ENCODE assay signal across 24 cellular contexts in the genomic region with DNA sequence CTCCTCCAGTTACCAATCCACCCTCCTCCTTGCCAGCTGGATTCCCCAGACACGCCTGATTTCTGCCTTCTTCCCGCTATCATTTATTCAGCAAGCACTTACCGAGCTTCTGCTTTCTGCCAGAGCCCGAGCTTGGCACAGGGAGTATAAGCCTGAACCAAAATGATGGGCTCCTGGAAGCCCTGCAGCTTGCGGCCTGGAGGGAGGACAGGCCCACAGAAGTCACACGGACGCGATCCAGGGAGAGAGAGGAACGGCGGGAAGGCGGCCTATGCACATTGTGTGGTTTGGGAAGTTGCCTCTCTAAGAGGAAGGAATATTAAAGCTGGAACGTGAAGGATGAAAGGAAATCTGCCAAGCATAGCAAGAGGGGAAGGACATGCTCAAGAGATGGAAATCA.
DNase-seq lines count a peak whose midpoint lies in the region; ATAC-seq, FAIRE-seq and TF ChIP-seq lines count a peak whose summit lies in the region.
"Had no signal": no experiment of that assay in that cellular context is flagged by ENCODE, and none has a peak within 500 bp of the region (broad histone marks: within the 10 kb centered on the region; RNA-seq: fewer than 3 reads in every experiment).

No MANE protein-coding gene starts in this region.

- no peaks in the 10 kb centered on the region for H3K36me3 Mint-ChIP-seq in nephron progenitor cell (ENCODE audit: low read depth)
- H3K36me3 Mint-ChIP-seq: CD8-positive, alpha-beta T cell had no signal

- H3K27ac ChIP-seq in left ventricle myocardium inferior (replicated peaks) (no peak overlapping the region), suprapubic skin (no peak overlapping the region)
- H3K27ac ChIP-seq: 22Rv1, SJCRH30 had no signal

- H3K4me1 ChIP-seq in left ventricle myocardium inferior (no peaks in the 10 kb centered on the region), suprapubic skin (no peaks in the 10 kb centered on the region)
- H3K4me1 ChIP-seq: SJCRH30 had no signal

- H3K9me3 Mint-ChIP-seq in nephron progenitor cell, result peaks cover 49% of the 10 kb centered on the region
- H3K9me3 Mint-ChIP-seq: CD8-positive, alpha-beta T cell had no signal

- TF ChIP-seq CTCF in left ventricle myocardium inferior (IDR thresholded peaks at IDR 0.05; ENCODE audit: borderline replicate concordance) (no peak), nephron progenitor cell (IDR thresholded peaks at IDR 0.05) (no peak), suprapubic skin (IDR thresholded peaks at IDR 0.05) (no peak)

- H3K4me3 ChIP-seq in left ventricle myocardium inferior (no peak overlapping the region), suprapubic skin (no peak overlapping the region)
- H3K4me3 ChIP-seq: SJCRH30 had no signal

- peak overlapping the region; percentile 44 for H3K27ac Mint-ChIP-seq in nephron progenitor cell
- H3K27ac Mint-ChIP-seq: CD8-positive, alpha-beta T cell had no signal

- peak; percentile 41 for ATAC-seq in left ventricle myocardium superior
- ATAC-seq in HG02759 (IDR thresholded peaks at IDR 0.05; ENCODE audit: unreplicated experiment), result no peak
- ATAC-seq: CD8-positive, alpha-beta T cell; HCT116; PC-3 had no signal

- H3K4me3 Mint-ChIP-seq in nephron progenitor cell, result no peak overlapping the region
- H3K4me3 Mint-ChIP-seq: CD8-positive, alpha-beta T cell had no signal

- no peaks in the 10 kb centered on the region for H3K4me1 Mint-ChIP-seq in nephron progenitor cell

- no peaks in the 10 kb centered on the region for H3K9me3 ChIP-seq in left ventricle myocardium inferior (replicated peaks)
- no peaks in the 10 kb centered on the region for H3K9me3 ChIP-seq in suprapubic skin
- H3K9me3 ChIP-seq: SJCRH30 had no signal

- TF ChIP-seq EP300 in suprapubic skin (IDR thresholded peaks at IDR 0.05), result no peak

- peaks cover 12% of the 10 kb centered on the region for H3K27me3 Mint-ChIP-seq in nephron progenitor cell (ENCODE audit: low read depth, poor library complexity)

- H3K36me3 ChIP-seq in left ventricle myocardium inferior (no peaks in the 10 kb centered on the region), suprapubic skin (no peaks in the 10 kb centered on the region)
- H3K36me3 ChIP-seq: SJCRH30 had no signal

- no peak for FAIRE-seq in RCC 7860 (lab: Jason Lieb, UNC)
- FAIRE-seq: GM18507, H1, HTR-8/SVneo had no signal

- intact Hi-C loops in left ventricle myocardium superior (cut with micrococcal nuclease) (no loop called here), left ventricle myocardium inferior (cut with micrococcal nuclease) (no loop called here)

- H3K27me3 ChIP-seq in left ventricle myocardium inferior (ENCODE audit: low read depth) (no peaks in the 10 kb centered on the region), suprapubic skin (no peaks in the 10 kb centered on the region)
- H3K27me3 ChIP-seq: SJCRH30 had no signal

- WGBS in suprapubic skin, result 61% methylated on average over 12 of the region's 12 CpGs

- TF ChIP-seq POLR2A in suprapubic skin (IDR thresholded peaks at IDR 0.05), result no peak

- DNase-seq in DMS 273 (lab: John Stamatoyannopoulos, UW; ENCODE audit: unreplicated experiment) (peak; percentile 16), DMS 273 treated with DMSO at 0.1 percent for 48 hours (lab: John Stamatoyannopoulos, UW) (no peak), left ventricle myocardium superior (no peak), left ventricle myocardium inferior (no peak), nephron progenitor cell (no peak), RCC 7860 (ENCODE audit: low spot score) (no peak), suprapubic skin (ENCODE audit: low spot score in 2 of 2) (no peak)
- DNase-seq: ACHN; C1 segment of cervical spinal cord; CD8-positive, alpha-beta T cell; GDM1; KG1; NCI-H1092 treated with DMSO at 0.1 percent for 48 hours; NCI-H1436 treated with DMSO at 0.1 percent for 48 hours; NCI-H1930; NCI-H526; PC-3; SJCRH30 had no signal
